In genomic region chr17:419073-419735, GRCh38 we compare ENCODE assay signal across 14 cellular contexts. TPM values are rescaled to one million over a fixed set of nuclear protein-coding genes. Genes with fewer than 3 reads are reported as not detected.
A peak's percentile ranks its signal among the peaks of the same experiment; 100 is the strongest.
DNase-seq lines count a peak whose midpoint lies in the region; ATAC-seq and TF ChIP-seq lines count a peak whose summit lies in the region.
"Had no signal": no experiment of that assay in that cellular context is flagged by ENCODE, and none has a peak within 500 bp of the region (broad histone marks: within the 10 kb centered on the region; RNA-seq: fewer than 3 reads in every experiment).

No MANE protein-coding gene starts in this region.

- no peaks in the 10 kb centered on the region for H3F3A ChIP-seq in GM23338 (replicated peaks; ENCODE audit: low read depth)

- H3K4me1 Mint-ChIP-seq in CD8-positive, alpha-beta T cell (ENCODE audit: low read depth) = peaks cover 61% of the 10 kb centered on the region
- peaks cover 68% of the 10 kb centered on the region for H3K4me1 Mint-ChIP-seq in activated T-helper 1 cell treated with anti-CD3 and anti-CD28 coated beads, Interleukin-12 subunit alpha, Interleukin-12 subunit beta, Interleukin-2, Interleukin-4 antibody, amounts not matched to agents 30 ng/mL and 10 ng/mL and 1 ng/mL, durations not matched to agents 14 hours and 24 hours and 36 hours (ENCODE audit: low read depth)
- H3K4me1 Mint-ChIP-seq in natural killer cell (peaks cover 35 to 47% of the 10 kb centered on the region in 2 donors), GM23338 (peaks cover 13% of the 10 kb centered on the region; the same call in 2 of the 3 replicates)

- no peak for TF ChIP-seq CTCF in CD8-positive, alpha-beta T cell (IDR thresholded peaks at IDR 0.05)
- TF ChIP-seq CTCF in natural killer cell (IDR thresholded peaks at IDR 0.05) = no peak
- no peak for TF ChIP-seq CTCF in heart left ventricle (IDR thresholded peaks at IDR 0.05)
- no peak for TF ChIP-seq CTCF in GM23338 (conservative IDR thresholded peaks at IDR 0.05; ENCODE audit: low read depth in 2 of 2)

- peak overlapping the region; percentile 97 for H3K27ac Mint-ChIP-seq in CD8-positive, alpha-beta T cell
- H3K27ac Mint-ChIP-seq in activated T-helper 1 cell treated with anti-CD3 and anti-CD28 coated beads, Interleukin-12 subunit alpha, Interleukin-12 subunit beta, Interleukin-2, Interleukin-4 antibody, amounts not matched to agents 30 ng/mL and 10 ng/mL and 1 ng/mL, durations not matched to agents 14 hours and 24 hours and 36 hours = peak overlapping the region; percentile 100
- H3K27ac Mint-ChIP-seq in natural killer cell = peak overlapping the region; percentile 56 to 65
- H3K27ac Mint-ChIP-seq in GM23338 = no peak overlapping the region
- H3K27ac Mint-ChIP-seq: stimulated activated memory B cell treated with anti-CD40 and anti-IgM and Interleukin-4, amounts not matched to agents 10 μg/mL and 1 μg/mL and 100 μg/mL, for 72 hours had no signal

- peak overlapping the region; percentile 54 for H3K27ac ChIP-seq in CD8-positive, alpha-beta T cell (ENCODE audit: low read depth, low read length)
- H3K27ac ChIP-seq in KOPT-K1 (ENCODE audit: low read depth, low read length, poor library complexity, severe bottlenecking) (peak overlapping the region; percentile 10), heart left ventricle (peak overlapping the region in 1 of 12 donors; percentile 35), GM23338 (ENCODE audit: low read depth) (no peak overlapping the region)
- H3K27ac ChIP-seq: colonic mucosa, esophagus muscularis mucosa had no signal

- H3K36me3 Mint-ChIP-seq in CD8-positive, alpha-beta T cell = no peaks in the 10 kb centered on the region
- H3K36me3 Mint-ChIP-seq in activated T-helper 1 cell treated with anti-CD3 and anti-CD28 coated beads, Interleukin-12 subunit alpha, Interleukin-12 subunit beta, Interleukin-2, Interleukin-4 antibody, amounts not matched to agents 30 ng/mL and 10 ng/mL and 1 ng/mL, durations not matched to agents 14 hours and 24 hours and 36 hours (ENCODE audit: low read depth) = peaks cover 14% of the 10 kb centered on the region
- H3K36me3 Mint-ChIP-seq in natural killer cell (no peaks in the 10 kb centered on the region), GM23338 (ENCODE audit: low read depth) (peaks cover 3% of the 10 kb centered on the region; the same call in 2 of the 3 replicates)

- no peaks in the 10 kb centered on the region for H3K79me2 ChIP-seq in GM23338 (replicated peaks; ENCODE audit: insufficient read depth)

- H3K4me3 ChIP-seq in CD8-positive, alpha-beta T cell (ENCODE audit: low read depth, low read length) = peak overlapping the region; percentile 25
- H3K4me3 ChIP-seq in heart left ventricle (no peak overlapping the region), GM23338 (no peak overlapping the region)
- H3K4me3 ChIP-seq: colonic mucosa, esophagus muscularis mucosa had no signal

- peak overlapping the region; percentile 27 for H3K4me3 Mint-ChIP-seq in CD8-positive, alpha-beta T cell
- peak overlapping the region; percentile 42 for H3K4me3 Mint-ChIP-seq in activated T-helper 1 cell treated with anti-CD3 and anti-CD28 coated beads, Interleukin-12 subunit alpha, Interleukin-12 subunit beta, Interleukin-2, Interleukin-4 antibody, amounts not matched to agents 30 ng/mL and 10 ng/mL and 1 ng/mL, durations not matched to agents 14 hours and 24 hours and 36 hours
- no peak overlapping the region for H3K4me3 Mint-ChIP-seq in natural killer cell
- H3K4me3 Mint-ChIP-seq in GM23338 = no peak overlapping the region
- H3K4me3 Mint-ChIP-seq: stimulated activated memory B cell treated with anti-CD40 and anti-IgM and Interleukin-4, amounts not matched to agents 10 μg/mL and 1 μg/mL and 100 μg/mL, for 72 hours had no signal

- peak; percentile 66 for ATAC-seq in CD8-positive, alpha-beta T cell
- ATAC-seq in natural killer cell = peak in 1 of 3 donors; percentile 25
- no peak for ATAC-seq in HG03442 (IDR thresholded peaks at IDR 0.05; ENCODE audit: unreplicated experiment)
- ATAC-seq in heart left ventricle = no peak
- no peak for ATAC-seq in GM23338
- ATAC-seq: left lobe of liver; stimulated activated memory B cell treated with anti-CD40 and anti-IgM and Interleukin-4, amounts not matched to agents 10 μg/mL and 1 μg/mL and 100 μg/mL, for 72 hours had no signal

- H3K27me3 ChIP-seq in CD8-positive, alpha-beta T cell (ENCODE audit: insufficient read depth, low read length) = no peaks in the 10 kb centered on the region
- no peaks in the 10 kb centered on the region for H3K27me3 ChIP-seq in heart left ventricle
- H3K27me3 ChIP-seq in GM23338 (ENCODE audit: insufficient read depth) = no peaks in the 10 kb centered on the region
- H3K27me3 ChIP-seq: colonic mucosa had no signal

- no peaks in the 10 kb centered on the region for H3K9me3 Mint-ChIP-seq in CD8-positive, alpha-beta T cell
- H3K9me3 Mint-ChIP-seq in activated T-helper 1 cell treated with anti-CD3 and anti-CD28 coated beads, Interleukin-12 subunit alpha, Interleukin-12 subunit beta, Interleukin-2, Interleukin-4 antibody, amounts not matched to agents 30 ng/mL and 10 ng/mL and 1 ng/mL, durations not matched to agents 14 hours and 24 hours and 36 hours = peaks cover 6% of the 10 kb centered on the region
- H3K9me3 Mint-ChIP-seq in natural killer cell (no peaks in the 10 kb centered on the region), GM23338 (no peaks in the 10 kb centered on the region)
- H3K9me3 Mint-ChIP-seq: stimulated activated memory B cell treated with anti-CD40 and anti-IgM and Interleukin-4, amounts not matched to agents 10 μg/mL and 1 μg/mL and 100 μg/mL, for 72 hours had no signal

- H3K4me1 ChIP-seq in CD8-positive, alpha-beta T cell (ENCODE audit: insufficient read depth, low read length) = peaks cover 64% of the 10 kb centered on the region
- peaks cover 0 to 11% (median 0%) of the 10 kb centered on the region in 12 donors for H3K4me1 ChIP-seq in heart left ventricle
- H3K4me1 ChIP-seq in GM23338 (ENCODE audit: insufficient read depth) = peaks cover 12% of the 10 kb centered on the region; the same call in 1 of the 2 replicates
- H3K4me1 ChIP-seq: colonic mucosa, esophagus muscularis mucosa had no signal

- no peak overlapping the region for H2AFZ ChIP-seq in GM23338

- TF ChIP-seq POLR2A in heart left ventricle (IDR thresholded peaks at IDR 0.05) = no peak

- intact Hi-C loops in CD8-positive, alpha-beta T cell (cut with DNase I, micrococcal nuclease) = no loop called here
- intact Hi-C loops in activated T-helper 1 cell treated with anti-CD3 and anti-CD28 coated beads, Interleukin-12 subunit alpha, Interleukin-12 subunit beta, Interleukin-2, Interleukin-4 antibody, amounts not matched to agents 30 ng/mL and 10 ng/mL and 1 ng/mL, durations not matched to agents 14 hours and 24 hours and 36 hours (cut with micrococcal nuclease) = no loop called here
- intact Hi-C loops in natural killer cell (cut with micrococcal nuclease) = no loop called here
- intact Hi-C loops in heart left ventricle (cut with DNase I) = no loop called here

- no peaks in the 10 kb centered on the region for H4K20me1 ChIP-seq in GM23338 (replicated peaks; ENCODE audit: insufficient read depth)

- no peak overlapping the region for H3K4me2 ChIP-seq in GM23338

- no peaks in the 10 kb centered on the region for H3K27me3 Mint-ChIP-seq in CD8-positive, alpha-beta T cell (ENCODE audit: low read depth)
- H3K27me3 Mint-ChIP-seq in activated T-helper 1 cell treated with anti-CD3 and anti-CD28 coated beads, Interleukin-12 subunit alpha, Interleukin-12 subunit beta, Interleukin-2, Interleukin-4 antibody, amounts not matched to agents 30 ng/mL and 10 ng/mL and 1 ng/mL, durations not matched to agents 14 hours and 24 hours and 36 hours (ENCODE audit: insufficient read depth) = no peaks in the 10 kb centered on the region
- H3K27me3 Mint-ChIP-seq in natural killer cell (ENCODE audit: low read depth in 2 of 2) (peaks cover 0 to 3% of the 10 kb centered on the region in 2 donors), GM23338 (ENCODE audit: insufficient read depth, low read depth, poor library complexity) (peaks cover 8% of the 10 kb centered on the region)

- CTCF ChIA-PET in CD8-positive, alpha-beta T cell (lab: Charles Lee) = interaction anchor here (1.5 kb wide), 1 partner anchor 281 kb away, joined by 8 read pairs; no protein-coding TSS in a partner anchor

- no peaks in the 10 kb centered on the region for H3K36me3 ChIP-seq in CD8-positive, alpha-beta T cell (ENCODE audit: insufficient read depth, low read length)
- H3K36me3 ChIP-seq in KOPT-K1 (ENCODE audit: insufficient read depth, low read length) (peaks cover 11% of the 10 kb centered on the region; the same call in 1 of the 2 replicates), heart left ventricle (peaks cover 0 to 4% (median 0%) of the 10 kb centered on the region in 9 donors), GM23338 (ENCODE audit: insufficient read depth) (no peaks in the 10 kb centered on the region)
- H3K36me3 ChIP-seq: colonic mucosa had no signal

- peak in 5 of 7 experiments; percentile 38 to 76 (median 54) for DNase-seq in CD8-positive, alpha-beta T cell
- DNase-seq in activated T-helper 1 cell treated with anti-CD3 and anti-CD28 coated beads, Interleukin-12 subunit alpha, Interleukin-12 subunit beta, Interleukin-2, Interleukin-4 antibody, amounts not matched to agents 30 ng/mL and 10 ng/mL and 1 ng/mL, durations not matched to agents 14 hours and 24 hours and 36 hours (ENCODE audit: low spot score) = peak; percentile 64
- no peak for DNase-seq in natural killer cell
- DNase-seq in hippocampal formation (lab: John Stamatoyannopoulos, UW) = no peak
- no peak for DNase-seq in heart left ventricle
- DNase-seq in GM23338 (ENCODE audit: low spot score) = no peak
- DNase-seq: anterior cingulate cortex, colonic mucosa, NCI-H1092 had no signal

- no peaks in the 10 kb centered on the region for H3K9me2 ChIP-seq in GM23338 (ENCODE audit: insufficient read depth)

- H3K9me3 ChIP-seq in CD8-positive, alpha-beta T cell (ENCODE audit: low read length) = no peaks in the 10 kb centered on the region
- H3K9me3 ChIP-seq in KOPT-K1 (ENCODE audit: insufficient read depth, low read length, poor library complexity, severe bottlenecking) (no peaks in the 10 kb centered on the region), heart left ventricle (no peaks in the 10 kb centered on the region)
- H3K9me3 ChIP-seq: colonic mucosa, esophagus muscularis mucosa had no signal

- 77 to 93% (median 91%) methylated on average over 13 of the region's 13 CpGs for whole genome bisulfite sequencing in heart left ventricle, 4 donors

- POLR2A ChIA-PET in CD8-positive, alpha-beta T cell (lab: Charles Lee) = interaction anchor here (0.6 to 1.5 kb wide), 5 partner anchors 9 to 107 kb away, joined by 3 to 6 read pairs (median 3); a partner anchor contains a TSS

RNA-seq across cellular contexts. Expression of gene RFLNB, which starts 26.5 kb away (rescaled TPM):
- 10 to 100 TPM; 25.4 to 25.9 TPM for total RNA-seq in CD8-positive, alpha-beta T cell
- total RNA-seq in activated T-helper 1 cell treated with anti-CD3 and anti-CD28 coated beads, Interleukin-12 subunit alpha, Interleukin-12 subunit beta, Interleukin-2, Interleukin-4 antibody, amounts not matched to agents 30 ng/mL and 10 ng/mL and 1 ng/mL, durations not matched to agents 14 hours and 24 hours and 36 hours = 111 and 112 TPM in 2 replicates
- total RNA-seq in natural killer cell (10 to 100 TPM; 24.1 to 88.1 (median 28.2) TPM), heart left ventricle (10 to 100 TPM in 7 of 9 donors, 1 to 10 TPM in 2; 9.1 to 25.4 (median 11.6) TPM)
- polyA plus RNA-seq in heart left ventricle (10 to 100 TPM; 10.9 to 15.7 TPM), GM23338 (2016; fragmentation: Nextera tagmentation; extraction: Ambion mirVana) (40.7 and 49.4 TPM in 2 replicates)
- total RNA-seq in GM23338 (2014; rRNA removed; shearing (Covaris generic)) = 59.2 and 59.9 TPM in 2 replicates

Comparison
In these comparisons a context has a peak if more than half of its experiments do, and no peak if none do; other contexts are left out.
1. DNase-seq: peak in CD8-positive, alpha-beta T cell (5 of 7) and activated T-helper 1 cell treated with anti-CD3 and anti-CD28 coated beads, Interleukin-12 subunit alpha, Interleukin-12 subunit beta, Interleukin-2, Interleukin-4 antibody, amounts not matched to agents 30 ng/mL and 10 ng/mL and 1 ng/mL, durations not matched to agents 14 hours and 24 hours and 36 hours (single experiment); none in natural killer cell (single experiment), hippocampal formation (0 of 2), heart left ventricle (0 of 5) and GM23338 (single experiment).
2. H3K4me3 Mint-ChIP-seq: peak in CD8-positive, alpha-beta T cell (single experiment) and activated T-helper 1 cell treated with anti-CD3 and anti-CD28 coated beads, Interleukin-12 subunit alpha, Interleukin-12 subunit beta, Interleukin-2, Interleukin-4 antibody, amounts not matched to agents 30 ng/mL and 10 ng/mL and 1 ng/mL, durations not matched to agents 14 hours and 24 hours and 36 hours (single experiment); none in natural killer cell (single experiment) and GM23338 (single experiment).